In the genomic region with DNA sequence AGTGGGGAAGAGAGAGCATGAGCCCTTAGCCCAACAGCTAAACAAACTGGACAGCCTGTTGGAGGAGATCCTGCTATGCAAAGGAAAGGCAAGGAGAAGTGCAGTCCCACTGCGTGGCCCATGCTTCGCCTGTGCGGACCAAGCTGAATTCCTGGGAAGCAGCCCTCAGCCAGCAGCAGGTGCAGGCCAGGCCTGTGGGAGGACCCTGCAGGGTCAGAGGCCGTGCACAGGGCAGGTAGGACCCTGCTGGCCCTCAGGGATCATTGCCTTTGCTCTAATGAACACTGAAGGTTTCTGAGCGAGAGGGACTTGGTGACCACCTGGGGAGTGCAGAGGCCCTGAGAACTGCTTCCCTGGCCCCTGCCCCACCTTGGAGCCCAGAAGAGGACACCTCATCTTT, we compare ENCODE assay signal across 27 cellular contexts. TPM values are rescaled to one million over a fixed set of nuclear protein-coding genes. Genes with fewer than 3 reads are reported as not detected.
"Had no signal": no experiment of that assay in that cellular context is flagged by ENCODE, and none has a peak within 500 bp of the region (broad histone marks: within the 10 kb centered on the region; RNA-seq: fewer than 3 reads in every experiment).

No MANE protein-coding gene starts in this region.

- H3K27ac Mint-ChIP-seq: naive thymus-derived CD4-positive, alpha-beta T cell; stimulated activated naive CD8-positive, alpha-beta T cell treated with anti-CD3 and anti-CD28 coated beads, Interleukin-15, Interleukin-2, amounts not matched to agents 100 ng/mL and 50 ng/mL, for 24 hours had no signal

- H3K27ac ChIP-seq: dorsolateral prefrontal cortex, heart left ventricle, ovary, thoracic aorta, transverse colon had no signal

- H3K36me3 Mint-ChIP-seq: naive thymus-derived CD4-positive, alpha-beta T cell had no signal

- H3K4me3 Mint-ChIP-seq: naive thymus-derived CD4-positive, alpha-beta T cell; neural crest cell; stimulated activated naive CD8-positive, alpha-beta T cell treated with anti-CD3 and anti-CD28 coated beads, Interleukin-15, Interleukin-2, amounts not matched to agents 100 ng/mL and 50 ng/mL, for 24 hours had no signal

- H3K36me3 ChIP-seq: heart left ventricle, ovary, thoracic aorta, transverse colon had no signal

- FAIRE-seq: small intestine had no signal

- H3K27me3 ChIP-seq: ovary had no signal

- H3K9me3 ChIP-seq: ovary, thoracic aorta, transverse colon had no signal

- H3K4me3 ChIP-seq: dorsolateral prefrontal cortex, heart left ventricle, lung, ovary, thoracic aorta, transverse colon had no signal

- DNase-seq: caudate nucleus; cortex of kidney; effector CD8-positive, alpha-beta T cell; foreskin melanocyte; hippocampal formation; kidney glomerular epithelial cell; mesenchymal stem cell; naive thymus-derived CD4-positive, alpha-beta T cell; nucleus accumbens; ovary; small intestine; stimulated activated CD4-positive, alpha-beta T cell treated with anti-CD3 and anti-CD28 coated beads, Interleukin-2, amount 100 ng/mL, for 48 hours; transverse colon had no signal

- ATAC-seq: left lobe of liver; naive thymus-derived CD4-positive, alpha-beta T cell had no signal

- H3K4me1 ChIP-seq: heart left ventricle had no signal

- H3K9me3 Mint-ChIP-seq: stimulated activated naive CD8-positive, alpha-beta T cell treated with anti-CD3 and anti-CD28 coated beads, Interleukin-15, Interleukin-2, amounts not matched to agents 100 ng/mL and 50 ng/mL, for 24 hours had no signal

RNA-seq across cellular contexts. Expression of a gene that starts 6.0 kb away (rescaled TPM):
- total RNA-seq: heart left ventricle; mononuclear cell; naive thymus-derived CD4-positive, alpha-beta T cell; neural crest cell; right cardiac atrium; subcutaneous adipose tissue; thoracic aorta; urinary bladder had no signal
- polyA plus RNA-seq: esophagus; heart left ventricle; lung; naive thymus-derived CD4-positive, alpha-beta T cell; ovary; right cardiac atrium; urinary bladder had no signal

RNA-seq across cellular contexts. Expression of a gene that starts 29.7 kb away (rescaled TPM):
- total RNA-seq: cerebellum; dorsolateral prefrontal cortex; heart left ventricle; left lobe of liver; lung; mononuclear cell; naive thymus-derived CD4-positive, alpha-beta T cell; neural crest cell; ovary; posterior vena cava; right cardiac atrium; subcutaneous adipose tissue; thoracic aorta; transverse colon; urinary bladder had no signal
- polyA plus RNA-seq: esophagus; heart left ventricle; lung; naive thymus-derived CD4-positive, alpha-beta T cell; ovary; right cardiac atrium; urinary bladder had no signal
